22 cellular contexts compared by ENCODE assay signal in genomic region chr6:170142559-170142958, GRCh38.
"Had no signal": no experiment of that assay in that cellular context is flagged by ENCODE, and none has a peak within 500 bp of the region (broad histone marks: within the 10 kb centered on the region; RNA-seq: fewer than 3 reads in every experiment).

No MANE protein-coding gene starts in this region.

- DNase-seq: activated CD4-positive, alpha-beta T cell treated with anti-CD3 and anti-CD28 coated beads for 4 hours; activated CD8-positive, alpha-beta memory T cell treated with anti-CD3 and anti-CD28 coated beads, Interleukin-2, amount 10 ng/mL, durations not matched to agents 7 days and 5 days; activated effector memory CD4-positive, alpha-beta T cell treated with Interleukin-2 at 50 U/mL for 16 hours; activated naive CD4-positive, alpha-beta T cell treated with Interleukin-2 at 50 U/mL for 16 hours; activated naive CD8-positive, alpha-beta T cell treated with anti-CD3 and anti-CD28 coated beads, Interleukin-2, amount 50 U/mL, for 24 hours; activated T-cell treated with anti-CD3 and anti-CD28 coated beads, Interleukin-2, amount 50 U/mL, for 24 hours; amniotic stem cell; MG63; MV-4-11; NCI-H1092 treated with DMSO at 0.1 percent for 48 hours; NCI-H1417 treated with DMSO at 0.1 percent for 48 hours; NCI-H1694; NCI-H2029; NCI-H2107; NCI-H2171 treated with DMSO at 0.1 percent for 48 hours; NCI-H226; NCI-H526; NCI-H774; SHP77 treated with DMSO at 0.1 percent for 48 hours had no signal

- H3K4me3 ChIP-seq: MG63 had no signal

- H3K27ac ChIP-seq: RWPE1 had no signal

- H3K9me3 ChIP-seq: MG63 had no signal

- ATAC-seq: activated CD4-positive, CD25-positive, alpha-beta regulatory T cell treated with anti-CD3 and anti-CD28 coated beads, Interleukin-2, amount 50 U/mL, for 24 hours; activated CD8-positive, alpha-beta memory T cell treated with anti-CD3 and anti-CD28 coated beads, Interleukin-2, amount 10 ng/mL, durations not matched to agents 7 days and 5 days; activated naive CD4-positive, alpha-beta T cell treated with anti-CD3 and anti-CD28 coated beads, Interleukin-2, amount 50 U/mL, for 72 hours; activated naive CD8-positive, alpha-beta T cell treated with anti-CD3 and anti-CD28 coated beads, Interleukin-2, amount 50 U/mL, for 24 hours had no signal

- H3K36me3 ChIP-seq: MG63 had no signal

- H3K27me3 ChIP-seq: MG63 had no signal
